In genomic region chr7:152624218-152624617, GRCh38 we compare ENCODE assay signal across 21 cellular contexts. TPM values are rescaled to one million over a fixed set of nuclear protein-coding genes. Genes with fewer than 3 reads are reported as not detected.
DNase-seq lines count a peak whose midpoint lies in the region; ATAC-seq, FAIRE-seq and TF ChIP-seq lines count a peak whose summit lies in the region.
"Had no signal": no experiment of that assay in that cellular context is flagged by ENCODE, and none has a peak within 500 bp of the region (broad histone marks: within the 10 kb centered on the region; RNA-seq: fewer than 3 reads in every experiment).

No MANE protein-coding gene starts in this region.

- H3K4me1 ChIP-seq in K562 (replicated peaks in 1 of 2; ENCODE audit: control insufficient read depth in 2 of 2, insufficient read depth in 2 of 2, low read length in 2 of 2): no peaks in the 10 kb centered on the region

- no peak for TF ChIP-seq EP300 in K562 (IDR thresholded peaks at IDR 0.05; ENCODE audit: low read length)

- in situ Hi-C loops in K562 (cut with MboI): no loop called here

- no peaks in the 10 kb centered on the region for H3K79me2 ChIP-seq in K562 (ENCODE audit: control insufficient read depth, insufficient read depth, low read length)

- no peak overlapping the region for H3K4me3 ChIP-seq in K562

- H3K4me2 ChIP-seq in K562 (ENCODE audit: insufficient read depth, low read length): no peak overlapping the region
- H3K4me2 ChIP-seq: KMS-11 had no signal

- no peaks in the 10 kb centered on the region for H3K9me1 ChIP-seq in K562 (ENCODE audit: control insufficient read depth, insufficient read depth, low read length)

- no peak for TF ChIP-seq CTCF in K562 (IDR thresholded peaks at IDR 0.05 in 2 of 3, conservative IDR thresholded peaks at IDR 0.05 in 1 of 3; ENCODE audit: insufficient read depth in 2 of 3, low read depth in 1 of 3, low read length in 3 of 3)

- BruUV-seq in K562 (replicated peaks; lab: Mats Ljungman, UMichigan): no TSS peak

- no peaks in the 10 kb centered on the region for H4K20me1 ChIP-seq in K562 (replicated peaks; ENCODE audit: control insufficient read depth, insufficient read depth, low read length)

- ATAC-seq in K562 (peak; percentile 37; the same call in 2 of the 3 replicates), HG03097 (IDR thresholded peaks at IDR 0.05; ENCODE audit: low FRiP score, unreplicated experiment) (no peak), HG02678 (IDR thresholded peaks at IDR 0.05; ENCODE audit: unreplicated experiment) (no peak)
- ATAC-seq: HepG2, PC-3 had no signal

- TF ChIP-seq RAD21 in K562 (CRISPR knock-in tag; conservative IDR thresholded peaks at IDR 0.05 in 1 of 2, IDR thresholded peaks at IDR 0.05 in 1 of 2): no peak

- POLR2A ChIA-PET in K562 (lab: Yijun Ruan, JAX): interaction anchor here (1.1 to 1.4 kb wide), 2 partner anchors 12 to 17 kb away, joined by 3 read pairs; no protein-coding TSS in a partner anchor

- FAIRE-seq in K562 (lab: Jason Lieb, UNC): no peak
- FAIRE-seq: H1, HepG2 had no signal

- H3K9me3 ChIP-seq in K562 (replicated peaks; ENCODE audit: control insufficient read depth, insufficient read depth, low read depth, low read length): no peaks in the 10 kb centered on the region

- no peak overlapping the region for H3K27ac ChIP-seq in K562 (ENCODE audit: extremely low read depth, low read depth, low read length)
- H3K27ac ChIP-seq: KMS-11, RWPE1 had no signal

- 3% methylated on average over 5 of the region's 5 CpGs for WGBS in K562 (ENCODE audit: insufficient coverage, low coverage, missing lambda C conversion rate)

- H3K9ac ChIP-seq in K562 (ENCODE audit: insufficient read depth in 1 of 2, low read depth in 2 of 2, low read length in 2 of 2): no peak overlapping the region
- H3K9ac ChIP-seq: KMS-11 had no signal

- CTCF ChIA-PET in K562 (lab: Yijun Ruan, JAX; ENCODE audit: low intra/inter-chr PET ratio): no interaction called here

- no peaks in the 10 kb centered on the region for H3K36me3 ChIP-seq in K562 (ENCODE audit: control insufficient read depth, insufficient read depth, low read length)

- no peak for TF ChIP-seq POLR2A in K562 (conservative IDR thresholded peaks at IDR 0.05)

- DNase-seq in NCI-H1105 (lab: John Stamatoyannopoulos, UW) (peak; percentile 42), NCI-H146 (lab: John Stamatoyannopoulos, UW) (peak; percentile 57), NCI-H345 treated with DMSO at 0.1 percent for 48 hours (lab: John Stamatoyannopoulos, UW; ENCODE audit: unreplicated experiment) (peak; percentile 18), K562 (ENCODE audit: extremely low read depth in 1 of 4, low spot score in 3 of 4) (no peak), NCI-H2196 treated with DMSO at 0.1 percent for 48 hours (lab: John Stamatoyannopoulos, UW; ENCODE audit: unreplicated experiment) (no peak)
- DNase-seq: ACHN, AML-193, DMS79 treated with DMSO at 0.1 percent for 48 hours, MV-4-11, NCI-H187 treated with DMSO at 0.1 percent for 48 hours, NCI-H226, NCI-H526, PC-3, T-helper 1 cell, T-helper 9 cell had no signal

- intact Hi-C loops in K562 (cut with micrococcal nuclease): no loop called here

- H3K27me3 ChIP-seq in K562 (ENCODE audit: control insufficient read depth in 2 of 2, insufficient read depth in 2 of 2, low read length in 2 of 2): peaks cover 4 to 8% of the 10 kb centered on the region in 2 experiments; a peak in 1 of 5 replicates

- H2AFZ ChIP-seq in K562 (ENCODE audit: low read depth, low read length): no peak overlapping the region

TF ChIP-seq in K562, 482 proteins besides CTCF, POLR2A, EP300 and RAD21:
- TF ChIP-seq, protein P1, sequence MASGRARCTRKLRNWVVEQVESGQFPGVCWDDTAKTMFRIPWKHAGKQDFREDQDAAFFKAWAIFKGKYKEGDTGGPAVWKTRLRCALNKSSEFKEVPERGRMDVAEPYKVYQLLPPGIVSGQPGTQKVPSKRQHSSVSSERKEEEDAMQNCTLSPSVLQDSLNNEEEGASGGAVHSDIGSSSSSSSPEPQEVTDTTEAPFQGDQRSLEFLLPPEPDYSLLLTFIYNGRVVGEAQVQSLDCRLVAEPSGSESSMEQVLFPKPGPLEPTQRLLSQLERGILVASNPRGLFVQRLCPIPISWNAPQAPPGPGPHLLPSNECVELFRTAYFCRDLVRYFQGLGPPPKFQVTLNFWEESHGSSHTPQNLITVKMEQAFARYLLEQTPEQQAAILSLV (tag; IDR thresholded peaks at IDR 0.05): no peak
- TF ChIP-seq YY1 (IDR thresholded peaks at IDR 0.05; ENCODE audit: borderline replicate concordance in 1 of 3, control insufficient read depth in 1 of 3, extremely low read depth in 1 of 3, insufficient read depth in 3 of 3, insufficient read length in 1 of 3, insufficient replicate concordance in 2 of 3, low read depth in 1 of 3, low read length in 2 of 3): no peak
- TF ChIP-seq, protein P2, sequence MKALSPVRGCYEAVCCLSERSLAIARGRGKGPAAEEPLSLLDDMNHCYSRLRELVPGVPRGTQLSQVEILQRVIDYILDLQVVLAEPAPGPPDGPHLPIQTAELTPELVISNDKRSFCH (CRISPR knock-in tag; IDR thresholded peaks at IDR 0.05): no peak
- TF ChIP-seq, protein P2 (tag; IDR thresholded peaks at IDR 0.05): no peak
TF ChIP-seq in K562: peak in this region for 0.

RNA-seq across cellular contexts. Expression of gene XRCC2, which starts 51.7 kb away (rescaled TPM):
- total RNA-seq in K562 (2011; cell fraction: chromatin; rRNA removed; ENCODE audit: low replicate concordance): 29.4 and 103 TPM in 2 replicates
- 20.0 and 29.2 TPM in 2 replicates for total RNA-seq in K562 (2011; cell fraction: nucleolus; rRNA removed)
- total RNA-seq in K562 (2011; cell fraction: nucleoplasm; rRNA removed): 43.2 and 46.0 TPM in 2 replicates
- total RNA-seq in K562 (2014; rRNA removed) (35.1 and 38.1 TPM in 2 replicates), K562 (2014; rRNA removed; fragmentation: Illumina TruSeq; extraction: Trizol) (58.0 and 62.1 TPM in 2 replicates), K562 (2015; rRNA removed; fragmentation: Illumina TruSeq; extraction: Trizol) (46.5 and 52.0 TPM in 2 replicates), K562 (2021) (36.8 and 37.6 TPM in 2 replicates)
- polyA plus RNA-seq in K562 (2011; rRNA removed) (27.8 and 39.8 TPM in 2 replicates), K562 (2014; fragmentation: Illumina TruSeq; extraction: Trizol) (47.4 and 55.9 TPM in 2 replicates), K562 (2014; fragmentation: Nextera tagmentation; extraction: Ambion mirVana) (10 to 100 TPM; 16.2 to 22.4 TPM), K562 (2014; rRNA removed) (46.1 and 51.9 TPM in 2 replicates)
- polyA plus RNA-seq in K562 (2011; cell fraction: cytosol; rRNA removed): 12.6 and 14.0 TPM in 2 replicates
- polyA plus RNA-seq in K562 (2011; cell fraction: nucleus; rRNA removed): 39.3 and 59.9 TPM in 2 replicates
- polyA plus RNA-seq in K562 (2012): 21.2 and 21.9 TPM in 2 replicates
- 36.0 and 43.9 TPM in 2 replicates for polyA minus RNA-seq in K562 (2011; rRNA and poly(A)+ RNA removed)
- 9.5 and 15.1 TPM in 2 replicates for polyA minus RNA-seq in K562 (2011; cell fraction: cytosol; rRNA and poly(A)+ RNA removed)
- 25.3 and 28.5 TPM in 2 replicates for polyA minus RNA-seq in K562 (2011; cell fraction: nucleus; rRNA and poly(A)+ RNA removed)

Comparison
In these comparisons a context has a peak if more than half of its experiments do, and no peak if none do; other contexts are left out.
1. DNase-seq: peak in NCI-H1105 (single experiment), NCI-H146 (single experiment) and NCI-H345 treated with DMSO at 0.1 percent for 48 hours (single experiment); none in K562 (0 of 4) and NCI-H2196 treated with DMSO at 0.1 percent for 48 hours (single experiment).